In the genomic region with DNA sequence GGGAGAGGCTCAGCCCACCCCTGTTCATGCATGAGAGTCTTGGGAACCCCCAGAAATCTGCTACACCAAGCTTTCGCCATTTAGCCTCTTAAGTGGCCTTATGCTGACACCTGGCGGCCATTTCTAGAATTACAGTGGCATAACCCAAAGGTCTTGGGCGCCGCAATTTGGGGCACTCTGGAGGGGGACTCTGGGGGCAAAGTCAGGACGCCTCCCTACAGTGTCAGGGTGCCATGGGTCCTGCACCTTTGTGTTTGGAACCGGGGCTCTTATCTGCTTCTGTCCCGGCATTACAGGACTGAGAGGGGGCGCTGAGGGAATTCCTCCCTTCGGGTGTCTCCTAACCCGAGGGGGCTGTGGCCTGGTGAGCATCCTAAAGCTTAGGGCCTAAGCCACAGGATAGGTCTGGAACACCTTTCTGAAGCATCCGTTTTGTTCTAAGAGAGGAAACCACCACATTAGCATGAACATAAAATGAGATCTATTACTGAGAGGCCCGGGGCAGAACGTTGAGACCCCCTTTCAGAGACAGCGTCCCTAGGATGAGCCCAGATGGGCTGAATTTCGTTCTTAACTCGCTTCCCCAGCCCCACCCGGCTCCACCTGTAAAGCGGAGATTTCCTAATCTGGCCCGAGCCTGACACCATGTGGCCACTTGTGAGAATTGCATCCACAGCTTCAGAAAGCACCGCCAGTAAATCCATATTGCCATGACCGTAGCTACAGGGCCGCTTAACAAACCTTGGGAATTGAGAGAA, we compare ENCODE assay signal across 8 cellular contexts. TPM values are rescaled to one million over a fixed set of nuclear protein-coding genes. Genes with fewer than 3 reads are reported as not detected.
A peak's percentile ranks its signal among the peaks of the same experiment; 100 is the strongest.
DNase-seq lines count a peak whose midpoint lies in the region; ATAC-seq and TF ChIP-seq lines count a peak whose summit lies in the region.

No MANE protein-coding gene starts in this region.

- H3K36me3 ChIP-seq in BJ (ENCODE audit: control insufficient read depth, insufficient read depth, low read length) (no peaks in the 10 kb centered on the region), HEK293 (ENCODE audit: control insufficient read depth in 2 of 2, insufficient read depth in 1 of 2, low read length in 2 of 2) (no peaks in the 10 kb centered on the region), lung (ENCODE audit: control insufficient read depth in 2 of 2, insufficient read depth in 2 of 2, low read length in 2 of 2) (no peaks in the 10 kb centered on the region)

- peak; percentile 76 for TF ChIP-seq CTCF in BJ (IDR thresholded peaks at IDR 0.05; ENCODE audit: insufficient read depth, low read depth, low read length)
- TF ChIP-seq CTCF in HEK293 (tag by site-specific recombination; IDR thresholded peaks at IDR 0.05): peak; percentile 27
- peak; percentile 89 for TF ChIP-seq CTCF in lung (IDR thresholded peaks at IDR 0.05; ENCODE audit: control extremely low read depth, extremely low read depth)

- H3K27ac ChIP-seq in HEK293 (ENCODE audit: extremely low read depth, low read depth, low read length): no peak overlapping the region
- H3K27ac ChIP-seq in lung (ENCODE audit: low read depth in 1 of 2, low read length in 1 of 2): no peak overlapping the region

- ATAC-seq in lung (ENCODE audit: insufficient read depth, low FRiP score) (peak; percentile 73), GM18909 (IDR thresholded peaks at IDR 0.05; ENCODE audit: poor library complexity, unreplicated experiment) (no peak)

- H3K4me1 Mint-ChIP-seq in activated CD4-positive, alpha-beta memory T cell treated with anti-CD3 and anti-CD28 coated beads, Interleukin-2, amount 10 ng/mL, durations not matched to agents 7 days and 5 days: peaks cover 6% of the 10 kb centered on the region

- CTCF ChIA-PET in BJ (lab: Yijun Ruan, JAX) (interaction anchor here (0.6 to 21.8 kb wide), 76 partner anchors 11 to 512 kb away, joined by 3 to 1066 read pairs (median 5); a partner anchor contains a TSS), HEK293 (lab: Yijun Ruan, JAX) (interaction anchor here (0.6 to 10.0 kb wide), 79 partner anchors 10 to 998 kb away, joined by 3 to 428 read pairs (median 4); a partner anchor contains a TSS)
- CTCF ChIA-PET in activated CD4-positive, alpha-beta memory T cell treated with anti-CD3 and anti-CD28 coated beads, Interleukin-2, amount 10 ng/mL, durations not matched to agents 7 days and 5 days (lab: Charles Lee): interaction anchor here (0.6 to 9.7 kb wide), 34 partner anchors 9 to 509 kb away, joined by 3 to 220 read pairs (median 4); a partner anchor contains a TSS

- H3K9me3 Mint-ChIP-seq in activated CD4-positive, alpha-beta memory T cell treated with anti-CD3 and anti-CD28 coated beads, Interleukin-2, amount 10 ng/mL, durations not matched to agents 7 days and 5 days: no peaks in the 10 kb centered on the region

- 3 to 4% methylated on average over 22 of the region's 22 CpGs for WGBS in lung, 2 donors

- no peaks in the 10 kb centered on the region for H3K36me3 Mint-ChIP-seq in activated CD4-positive, alpha-beta memory T cell treated with anti-CD3 and anti-CD28 coated beads, Interleukin-2, amount 10 ng/mL, durations not matched to agents 7 days and 5 days (ENCODE audit: low read depth)

- H3K27me3 ChIP-seq in BJ (ENCODE audit: control insufficient read depth, insufficient read depth, low read length) (peaks cover 11% of the 10 kb centered on the region), lung (ENCODE audit: control insufficient read depth, insufficient read depth) (peaks cover 13% of the 10 kb centered on the region)

- H3K27ac Mint-ChIP-seq in activated CD4-positive, alpha-beta memory T cell treated with anti-CD3 and anti-CD28 coated beads, Interleukin-2, amount 10 ng/mL, durations not matched to agents 7 days and 5 days: no peak overlapping the region

- DNase-seq in BJ (ENCODE audit: low read depth): no peak
- DNase-seq in NCI-H774 (lab: John Stamatoyannopoulos, UW): peak; percentile 58
- DNase-seq in activated CD4-positive, alpha-beta memory T cell treated with anti-CD3 and anti-CD28 coated beads, Interleukin-2, amount 10 ng/mL, durations not matched to agents 7 days and 5 days: peak; percentile 82
- peak; percentile 72 for DNase-seq in effector CD4-positive, alpha-beta T cell
- DNase-seq in lung (ENCODE audit: low spot score): peak; percentile 78
- peak; percentile 55 for DNase-seq in stimulated activated CD8-positive, alpha-beta memory T cell treated with anti-CD3 and anti-CD28 coated beads, Interleukin-12 subunit alpha, Interleukin-12 subunit beta, amount 100 ng/mL, for 4 hours (ENCODE audit: low read depth)

- H3K4me3 Mint-ChIP-seq in activated CD4-positive, alpha-beta memory T cell treated with anti-CD3 and anti-CD28 coated beads, Interleukin-2, amount 10 ng/mL, durations not matched to agents 7 days and 5 days: no peak overlapping the region

- H3K4me1 ChIP-seq in HEK293 (ENCODE audit: control insufficient read depth, insufficient read depth, low read length) (no peaks in the 10 kb centered on the region), lung (ENCODE audit: control insufficient read depth in 2 of 2, insufficient read depth in 2 of 2, low read length in 2 of 2) (no peaks in the 10 kb centered on the region)

- H3K4me3 ChIP-seq in BJ (ENCODE audit: low read depth, low read length) (no peak overlapping the region), HEK293 (ENCODE audit: low read depth, low read length) (no peak overlapping the region), lung (no peak overlapping the region)

- H3K27me3 Mint-ChIP-seq in activated CD4-positive, alpha-beta memory T cell treated with anti-CD3 and anti-CD28 coated beads, Interleukin-2, amount 10 ng/mL, durations not matched to agents 7 days and 5 days: peaks cover 38% of the 10 kb centered on the region

- no peaks in the 10 kb centered on the region for H3K9me3 ChIP-seq in HEK293 (ENCODE audit: control insufficient read depth, insufficient read depth, low read depth, low read length)
- H3K9me3 ChIP-seq in lung (ENCODE audit: control insufficient read depth in 2 of 2, insufficient read depth in 1 of 2, low read length in 1 of 2): peaks cover 0 to 3% of the 10 kb centered on the region in 2 donors

- POLR2A ChIA-PET in BJ (lab: Charles Lee): no interaction called here
- POLR2A ChIA-PET in HEK293 (lab: Yijun Ruan, JAX): interaction anchor here (0.8 to 2.4 kb wide), 4 partner anchors 115 to 499 kb away, joined by 3 to 12 read pairs (median 5); no protein-coding TSS in a partner anchor
- POLR2A ChIA-PET in activated CD4-positive, alpha-beta memory T cell treated with anti-CD3 and anti-CD28 coated beads, Interleukin-2, amount 10 ng/mL, durations not matched to agents 7 days and 5 days (lab: Charles Lee): interaction anchor here (0.6 to 2.5 kb wide), 2 partner anchors 114 to 394 kb away, joined by 3 to 18 read pairs; no protein-coding TSS in a partner anchor

TF ChIP-seq in HEK293, 187 proteins besides CTCF, POLR2A, EP300 and RAD21 (continues in another document):
- TF ChIP-seq ZEB2 (tag by site-specific recombination; IDR thresholded peaks at IDR 0.05) (peak; percentile 54; the same call in 1 of the 2 replicates), ZBTB8A (tag by site-specific recombination; IDR thresholded peaks at IDR 0.05) (peak; percentile 61), ZFHX2 (tag by site-specific recombination; conservative IDR thresholded peaks at IDR 0.05) (no peak)
- TF ChIP-seq, protein P1, sequence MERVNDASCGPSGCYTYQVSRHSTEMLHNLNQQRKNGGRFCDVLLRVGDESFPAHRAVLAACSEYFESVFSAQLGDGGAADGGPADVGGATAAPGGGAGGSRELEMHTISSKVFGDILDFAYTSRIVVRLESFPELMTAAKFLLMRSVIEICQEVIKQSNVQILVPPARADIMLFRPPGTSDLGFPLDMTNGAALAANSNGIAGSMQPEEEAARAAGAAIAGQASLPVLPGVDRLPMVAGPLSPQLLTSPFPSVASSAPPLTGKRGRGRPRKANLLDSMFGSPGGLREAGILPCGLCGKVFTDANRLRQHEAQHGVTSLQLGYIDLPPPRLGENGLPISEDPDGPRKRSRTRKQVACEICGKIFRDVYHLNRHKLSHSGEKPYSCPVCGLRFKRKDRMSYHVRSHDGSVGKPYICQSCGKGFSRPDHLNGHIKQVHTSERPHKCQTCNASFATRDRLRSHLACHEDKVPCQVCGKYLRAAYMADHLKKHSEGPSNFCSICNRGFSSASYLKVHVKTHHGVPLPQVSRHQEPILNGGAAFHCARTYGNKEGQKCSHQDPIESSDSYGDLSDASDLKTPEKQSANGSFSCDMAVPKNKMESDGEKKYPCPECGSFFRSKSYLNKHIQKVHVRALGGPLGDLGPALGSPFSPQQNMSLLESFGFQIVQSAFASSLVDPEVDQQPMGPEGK (tag by site-specific recombination; IDR thresholded peaks at IDR 0.05): peak; percentile 64

RNA-seq across cellular contexts. Expression of a gene that starts 9.3 kb away (rescaled TPM):
- polyA plus RNA-seq in BJ (2011; rRNA removed) (not detected in 2 replicates), lung (1 to 10 TPM; 1.2 to 3.3 TPM)
- not detected in 2 replicates for polyA minus RNA-seq in BJ (2011; rRNA and poly(A)+ RNA removed)
- not detected for total RNA-seq in activated CD4-positive, alpha-beta memory T cell treated with anti-CD3 and anti-CD28 coated beads, Interleukin-2, amount 10 ng/mL, durations not matched to agents 7 days and 5 days
- total RNA-seq in lung: not detected

RNA-seq across cellular contexts. Expression of a gene that starts 12.5 kb away (rescaled TPM):
- polyA plus RNA-seq in BJ (2011; rRNA removed) (20.3 and 20.4 TPM in 2 replicates), lung (1 to 10 TPM; 2.9 to 7.8 TPM)
- 32.1 and 98.2 TPM in 2 replicates for polyA minus RNA-seq in BJ (2011; rRNA and poly(A)+ RNA removed)
- under 1 TPM; 0.70 to 0.76 TPM for total RNA-seq in activated CD4-positive, alpha-beta memory T cell treated with anti-CD3 and anti-CD28 coated beads, Interleukin-2, amount 10 ng/mL, durations not matched to agents 7 days and 5 days
- 10 to 100 TPM; 23.5 to 87.7 TPM for total RNA-seq in lung

RNA-seq across cellular contexts. Expression of a gene that starts 19.9 kb away (rescaled TPM):
- polyA plus RNA-seq in BJ (2011; rRNA removed): not detected in 2 replicates
- polyA minus RNA-seq in BJ (2011; rRNA and poly(A)+ RNA removed): not detected in 2 replicates
- total RNA-seq in activated CD4-positive, alpha-beta memory T cell treated with anti-CD3 and anti-CD28 coated beads, Interleukin-2, amount 10 ng/mL, durations not matched to agents 7 days and 5 days: not detected
- under 1 TPM in 1 of 2 donors, not detected in 1; 0.31 TPM for total RNA-seq in lung
- polyA plus RNA-seq in lung: under 1 TPM in 1 of 2 donors, not detected in 1; 0.14 TPM

Comparison
In these comparisons a context has a peak if more than half of its experiments do, and no peak if none do; other contexts are left out.
1. CTCF ChIP-seq: peak in every context shown above with its lines; median percentile 89 in lung; 76 in BJ; 27 in HEK293.
2. RNA of a gene that starts 12.5 kb away (total RNA-seq): 23.5 to 87.7 TPM in lung; 0.70 to 0.76 TPM in activated CD4-positive, alpha-beta memory T cell treated with anti-CD3 and anti-CD28 coated beads, Interleukin-2, amount 10 ng/mL, durations not matched to agents 7 days and 5 days; every median in the first group is over 10 times any median in the second.